Comparison of ENCODE assay signal across 9 cellular contexts in the genomic region with DNA sequence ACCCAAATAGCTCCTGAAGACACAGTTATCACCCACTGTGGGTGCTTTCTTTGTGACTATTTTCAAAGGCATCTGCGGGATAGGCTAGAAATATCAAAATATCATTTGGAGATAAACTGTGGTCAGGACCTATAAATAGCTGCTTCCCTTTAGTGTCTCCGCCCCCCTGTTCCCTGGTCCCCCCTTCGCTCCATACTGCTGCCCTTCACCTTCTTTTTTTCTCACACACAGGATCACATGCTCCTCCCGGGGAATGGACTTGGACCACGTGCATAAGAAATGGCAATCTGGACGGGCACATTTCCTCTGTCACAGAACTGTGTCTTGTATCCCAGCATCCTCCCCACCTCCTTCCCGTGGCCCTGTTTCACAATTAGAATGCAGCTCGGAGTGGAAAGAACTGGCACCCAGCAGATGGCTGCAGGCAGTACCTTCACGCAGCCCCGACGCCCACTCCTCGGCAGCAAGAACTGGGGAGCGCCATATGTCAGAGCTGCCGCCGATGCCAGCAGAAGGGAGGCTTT.
DNase-seq lines count a peak whose midpoint lies in the region; ATAC-seq and TF ChIP-seq lines count a peak whose summit lies in the region.
"Had no signal": no experiment of that assay in that cellular context is flagged by ENCODE, and none has a peak within 500 bp of the region (broad histone marks: within the 10 kb centered on the region; RNA-seq: fewer than 3 reads in every experiment).

No MANE protein-coding gene starts in this region.

- peak overlapping the region; percentile 29 to 75 (median 54) for H3K4me3 Mint-ChIP-seq in naive thymus-derived CD4-positive, alpha-beta T cell
- peak overlapping the region in 3 of 7 donors; percentile 25 to 66 (median 51) for H3K4me3 Mint-ChIP-seq in CD8-positive, alpha-beta memory T cell

- H3K4me1 ChIP-seq in naive thymus-derived CD4-positive, alpha-beta T cell (ENCODE audit: control insufficient read depth in 2 of 2, insufficient read depth in 2 of 2, low read length in 2 of 2), result no peaks in the 10 kb centered on the region
- no peaks in the 10 kb centered on the region for H3K4me1 ChIP-seq in CD8-positive, alpha-beta memory T cell (ENCODE audit: insufficient read depth, low read length)

- H3K27me3 ChIP-seq in brain microvascular endothelial cell (replicated peaks), result peaks cover 10% of the 10 kb centered on the region
- H3K27me3 ChIP-seq in naive thymus-derived CD4-positive, alpha-beta T cell (ENCODE audit: control insufficient read depth in 2 of 2, insufficient read depth in 2 of 2, low read length in 2 of 2), result no peaks in the 10 kb centered on the region
- H3K27me3 ChIP-seq in CD8-positive, alpha-beta memory T cell (ENCODE audit: insufficient read depth, low read length, poor library complexity, severe bottlenecking), result peaks cover 5% of the 10 kb centered on the region

- no peak for TF ChIP-seq CTCF in brain microvascular endothelial cell (IDR thresholded peaks at IDR 0.05; ENCODE audit: low read depth, low read length, missing control alignments)

- H3K4me3 ChIP-seq in brain microvascular endothelial cell (ENCODE audit: low read depth, low read length), result peak overlapping the region; percentile 29
- H3K4me3 ChIP-seq in naive thymus-derived CD4-positive, alpha-beta T cell (ENCODE audit: low read length), result peak overlapping the region; percentile 18
- no peak overlapping the region for H3K4me3 ChIP-seq in CD8-positive, alpha-beta memory T cell (ENCODE audit: low read length)

- no peaks in the 10 kb centered on the region for H3K9me3 ChIP-seq in naive thymus-derived CD4-positive, alpha-beta T cell (ENCODE audit: control insufficient read depth in 2 of 3, low read length in 3 of 3)
- no peaks in the 10 kb centered on the region for H3K9me3 ChIP-seq in CD8-positive, alpha-beta memory T cell (ENCODE audit: low read length)

- intact Hi-C loops in naive thymus-derived CD4-positive, alpha-beta T cell (cut with micrococcal nuclease), result loop anchor here (10.0 kb wide), 2 partner anchors 94 to 454 kb away; partner anchors contain the start of gene SAMD13 (in 1 of the 2)

- H3K27ac ChIP-seq in brain microvascular endothelial cell, result no peak overlapping the region
- no peak overlapping the region for H3K27ac ChIP-seq in naive thymus-derived CD4-positive, alpha-beta T cell (ENCODE audit: low read depth, low read length)
- no peak overlapping the region for H3K27ac ChIP-seq in CD8-positive, alpha-beta memory T cell (ENCODE audit: low read depth, low read length)

- H3K27ac Mint-ChIP-seq in naive thymus-derived CD4-positive, alpha-beta T cell, result no peak overlapping the region
- no peak overlapping the region for H3K27ac Mint-ChIP-seq in CD8-positive, alpha-beta memory T cell

- H3K4me1 Mint-ChIP-seq in naive thymus-derived CD4-positive, alpha-beta T cell, result peaks cover 5 to 8% (median 7%) of the 10 kb centered on the region in 7 donors
- H3K4me1 Mint-ChIP-seq in CD8-positive, alpha-beta memory T cell, result peaks cover 3 to 9% (median 4%) of the 10 kb centered on the region in 3 donors

- in situ Hi-C loops in brain microvascular endothelial cell (cut with HindIII; ENCODE audit: low pct_ligation_motif_present, low sequenced_read_pairs), result loop anchor here (25.0 kb wide), 2 partner anchors 322 to 622 kb away; partner anchors contain the start of gene PRKACB

- CTCF ChIA-PET in naive thymus-derived CD4-positive, alpha-beta T cell (lab: Charles Lee), result interaction anchor here (0.7 to 0.8 kb wide), 2 partner anchors 24 to 30 kb away, joined by 3 read pairs; no protein-coding TSS in a partner anchor
- CTCF ChIA-PET in CD8-positive, alpha-beta memory T cell (lab: Charles Lee), result interaction anchor here (1.0 to 1.4 kb wide), 4 partner anchors 13 to 317 kb away, joined by 3 to 4 read pairs (median 4); no protein-coding TSS in a partner anchor

- peaks cover 0 to 4% (median 0%) of the 10 kb centered on the region in 5 donors for H3K36me3 Mint-ChIP-seq in naive thymus-derived CD4-positive, alpha-beta T cell
- no peaks in the 10 kb centered on the region for H3K36me3 Mint-ChIP-seq in CD8-positive, alpha-beta memory T cell

- peaks cover 0 to 1% (median 0%) of the 10 kb centered on the region in 11 donors for H3K9me3 Mint-ChIP-seq in naive thymus-derived CD4-positive, alpha-beta T cell
- no peaks in the 10 kb centered on the region for H3K9me3 Mint-ChIP-seq in CD8-positive, alpha-beta memory T cell

- POLR2A ChIA-PET in naive thymus-derived CD4-positive, alpha-beta T cell (lab: Charles Lee), result no interaction called here
- POLR2A ChIA-PET in CD8-positive, alpha-beta memory T cell (lab: Charles Lee), result no interaction called here

- DNase-seq in C1 segment of cervical spinal cord (lab: John Stamatoyannopoulos, UW), result peak in 12 of 14 donors; percentile 13 to 98 (median 28)
- peak; percentile 40 for DNase-seq in M059J (ENCODE audit: low read depth)
- peak; percentile 55 for DNase-seq in brain microvascular endothelial cell
- no peak for DNase-seq in naive thymus-derived CD4-positive, alpha-beta T cell
- no peak for DNase-seq in CD8-positive, alpha-beta memory T cell
- no peak for DNase-seq in NCI-H226
- DNase-seq: NCI-H2029 treated with DMSO at 0.1 percent for 48 hours had no signal

- peaks cover 0 to 24% (median 10%) of the 10 kb centered on the region in 5 donors for H3K27me3 Mint-ChIP-seq in naive thymus-derived CD4-positive, alpha-beta T cell
- peaks cover 8 to 17% of the 10 kb centered on the region in 2 donors for H3K27me3 Mint-ChIP-seq in CD8-positive, alpha-beta memory T cell

- no peaks in the 10 kb centered on the region for H3K36me3 ChIP-seq in brain microvascular endothelial cell (replicated peaks)
- no peaks in the 10 kb centered on the region for H3K36me3 ChIP-seq in naive thymus-derived CD4-positive, alpha-beta T cell (ENCODE audit: control insufficient read depth in 2 of 3, insufficient read depth in 3 of 3, low read length in 3 of 3)
- H3K36me3 ChIP-seq in CD8-positive, alpha-beta memory T cell (ENCODE audit: insufficient read depth, low read length), result no peaks in the 10 kb centered on the region

- peak; percentile 24 for ATAC-seq in naive thymus-derived CD4-positive, alpha-beta T cell
- ATAC-seq in GM21423 (IDR thresholded peaks at IDR 0.05; ENCODE audit: unreplicated experiment) (no peak), GM21825 (IDR thresholded peaks at IDR 0.05; ENCODE audit: unreplicated experiment) (no peak)

Comparison
In these comparisons a context has a peak if more than half of its experiments do, and no peak if none do; other contexts are left out.
1. DNase-seq: peak in C1 segment of cervical spinal cord (12 of 14), M059J (single experiment) and brain microvascular endothelial cell (single experiment); none in naive thymus-derived CD4-positive, alpha-beta T cell (0 of 9), CD8-positive, alpha-beta memory T cell (0 of 5) and NCI-H226 (single experiment).